Comparison of ENCODE assay signal across 17 cellular contexts in the genomic region with DNA sequence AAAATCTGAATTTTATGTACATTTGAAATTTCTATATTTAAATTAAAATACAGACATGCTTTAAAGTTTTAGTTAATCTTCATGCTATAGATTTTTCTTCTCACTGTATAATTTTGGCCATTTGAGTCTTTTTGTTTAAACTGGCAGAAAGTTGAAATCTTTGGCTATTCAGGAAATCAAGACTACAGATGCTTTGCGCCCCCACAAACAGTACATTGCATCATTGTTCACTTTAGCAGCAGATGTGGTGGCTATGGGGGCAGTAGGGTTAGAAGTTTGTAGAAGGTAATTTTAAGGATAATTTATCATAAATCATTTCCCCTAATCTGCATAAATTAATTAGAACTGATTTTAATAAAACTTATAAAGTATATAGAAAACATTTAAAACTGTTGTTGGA. TPM values are rescaled to one million over a fixed set of nuclear protein-coding genes. Genes with fewer than 3 reads are reported as not detected.
DNase-seq lines count a peak whose midpoint lies in the region; TF ChIP-seq lines count a peak whose summit lies in the region.
"Had no signal": no experiment of that assay in that cellular context is flagged by ENCODE, and none has a peak within 500 bp of the region (broad histone marks: within the 10 kb centered on the region; RNA-seq: fewer than 3 reads in every experiment).

No MANE protein-coding gene starts in this region.

- H4K91ac ChIP-seq in mesenchymal stem cell (ENCODE audit: low read length): no peak overlapping the region

- H3K9me3 ChIP-seq in adipocyte (ENCODE audit: control insufficient read depth, low read length): no peaks in the 10 kb centered on the region
- no peaks in the 10 kb centered on the region for H3K9me3 ChIP-seq in fibroblast of lung (ENCODE audit: control insufficient read depth, insufficient read depth, low read depth, low read length)
- H3K9me3 ChIP-seq in mesenchymal stem cell (ENCODE audit: control insufficient read depth, low read length): no peaks in the 10 kb centered on the region
- H3K9me3 ChIP-seq: A549, SJCRH30 had no signal

- H3K4me2 ChIP-seq in fibroblast of lung (ENCODE audit: extremely low read depth, insufficient read depth, low read length) (no peak overlapping the region), mesenchymal stem cell (ENCODE audit: low read length, poor library complexity, severe bottlenecking) (no peak overlapping the region)
- H3K4me2 ChIP-seq: A549 had no signal

- H3K79me2 ChIP-seq in ACC112 (ENCODE audit: control insufficient read depth, insufficient read depth, low read length, unreplicated experiment) (no peaks in the 10 kb centered on the region), fibroblast of lung (ENCODE audit: control insufficient read depth, insufficient read depth, low read length) (no peaks in the 10 kb centered on the region)

- peaks cover 26% of the 10 kb centered on the region for H3K4me1 ChIP-seq in ACC112 (ENCODE audit: control insufficient read depth, insufficient read depth, low read length, unreplicated experiment)
- H3K4me1 ChIP-seq in adipocyte (ENCODE audit: control insufficient read depth, insufficient read depth, low read length): peaks cover 23% of the 10 kb centered on the region
- H3K4me1 ChIP-seq in fibroblast of lung (ENCODE audit: control insufficient read depth, extremely low read depth, insufficient read depth, low read length): no peaks in the 10 kb centered on the region
- H3K4me1 ChIP-seq in mesenchymal stem cell (ENCODE audit: control insufficient read depth, insufficient read depth, low read depth, low read length): peaks cover 6% of the 10 kb centered on the region
- H3K4me1 ChIP-seq: SJCRH30 had no signal

- no peak overlapping the region for H3K23ac ChIP-seq in mesenchymal stem cell (ENCODE audit: low read length in 2 of 2)

- H2BK15ac ChIP-seq in mesenchymal stem cell (ENCODE audit: low read depth, poor library complexity, severe bottlenecking): no peak overlapping the region

- H3K4me3 ChIP-seq in ACC112 (ENCODE audit: low read depth, low read length) (no peak overlapping the region), adipocyte (ENCODE audit: low read length) (no peak overlapping the region), fibroblast of lung (replicated peaks in 1 of 4; ENCODE audit: control extremely low read depth in 1 of 4, insufficient read depth in 1 of 4, low read depth in 3 of 4, low read length in 4 of 4) (no peak overlapping the region), mesenchymal stem cell (ENCODE audit: insufficient read depth in 1 of 2, low read depth in 1 of 2, low read length in 2 of 2) (no peak overlapping the region)
- H3K4me3 ChIP-seq: A549, SJCRH30 had no signal

- TF ChIP-seq CTCF in fibroblast of lung (conservative IDR thresholded peaks at IDR 0.05 in 1 of 2, IDR thresholded peaks at IDR 0.05 in 1 of 2; ENCODE audit: low read depth in 1 of 2, low read length in 2 of 2): no peak
- TF ChIP-seq CTCF in GM13977 (IDR thresholded peaks at IDR 0.05; ENCODE audit: extremely low read depth, insufficient read depth, missing control alignments): no peak

- no peak overlapping the region for H2AK5ac ChIP-seq in mesenchymal stem cell (ENCODE audit: low read length, severe bottlenecking)

- in situ Hi-C loops in GM13977 (cut with MboI; ENCODE audit: low pct_unique_long_range_greater_than_20kb, low sequenced_read_pairs, unreplicated experiment): no loop called here

- WGBS in mesenchymal stem cell: 100% methylated on average over 1 of the region's 1 CpG

- no peaks in the 10 kb centered on the region for H4K20me1 ChIP-seq in fibroblast of lung (ENCODE audit: control insufficient read depth, extremely low read depth, insufficient read depth, low read length)

- H3K9ac ChIP-seq in adipocyte (ENCODE audit: low read length) (no peak overlapping the region), fibroblast of lung (ENCODE audit: insufficient read depth, low read length) (no peak overlapping the region), mesenchymal stem cell (ENCODE audit: low read length) (no peak overlapping the region)

- H3K79me1 ChIP-seq in mesenchymal stem cell (replicated peaks; ENCODE audit: low read length, poor library complexity, severe bottlenecking): peaks cover 11% of the 10 kb centered on the region

- H3K27ac ChIP-seq in ACC112 (ENCODE audit: low read depth, low read length): peak overlapping the region; percentile 13; the same call in 1 of the 2 replicates
- no peak overlapping the region for H3K27ac ChIP-seq in fibroblast of lung (ENCODE audit: insufficient read depth, low read length)
- no peak overlapping the region for H3K27ac ChIP-seq in mesenchymal stem cell (ENCODE audit: low read length, poor library complexity, severe bottlenecking)
- H3K27ac ChIP-seq: A549, C4-2B, SJCRH30 had no signal

- no peak overlapping the region for H3K4ac ChIP-seq in mesenchymal stem cell (ENCODE audit: low read depth in 1 of 2, low read length in 2 of 2)

- no peak overlapping the region for H4K8ac ChIP-seq in mesenchymal stem cell (ENCODE audit: low read length)

- H2BK120ac ChIP-seq in mesenchymal stem cell (ENCODE audit: low read depth, low read length): no peak overlapping the region

- no peak overlapping the region for H3K14ac ChIP-seq in mesenchymal stem cell (ENCODE audit: low read length in 2 of 2)

- no peak overlapping the region for H2BK5ac ChIP-seq in mesenchymal stem cell (ENCODE audit: low read depth, low read length, poor library complexity, severe bottlenecking)

- no peak overlapping the region for H3K18ac ChIP-seq in mesenchymal stem cell (ENCODE audit: low read depth in 1 of 2, low read length in 2 of 2)

- H2BK12ac ChIP-seq in mesenchymal stem cell (ENCODE audit: low read length in 2 of 2): no peak overlapping the region

- 0 out of 2 replicates have a peak, but pooled peaks cover 4% of the 10 kb centered on the region for H3K36me3 ChIP-seq in ACC112 (ENCODE audit: insufficient read depth, low read length)
- H3K36me3 ChIP-seq in adipocyte (ENCODE audit: control insufficient read depth, insufficient read depth, low read length, severe bottlenecking): peaks cover 28% of the 10 kb centered on the region
- H3K36me3 ChIP-seq in fibroblast of lung (ENCODE audit: control insufficient read depth, insufficient read depth, low read length): no peaks in the 10 kb centered on the region
- peaks cover 11 to 51% of the 10 kb centered on the region in 2 experiments for H3K36me3 ChIP-seq in mesenchymal stem cell (ENCODE audit: control insufficient read depth in 1 of 2, insufficient read depth in 2 of 2, low read depth in 1 of 2, low read length in 2 of 2)

- H2AFZ ChIP-seq in ACC112 (ENCODE audit: low read length, unreplicated experiment) (no peak overlapping the region), fibroblast of lung (ENCODE audit: low read length) (no peak overlapping the region), mesenchymal stem cell (ENCODE audit: low read depth, low read length) (no peak overlapping the region)

- no peaks in the 10 kb centered on the region for H3K27me3 ChIP-seq in ACC112 (ENCODE audit: insufficient read depth, low read length)
- no peaks in the 10 kb centered on the region for H3K27me3 ChIP-seq in adipocyte (replicated peaks; ENCODE audit: control insufficient read depth, insufficient read depth, low read length)
- no peaks in the 10 kb centered on the region for H3K27me3 ChIP-seq in fibroblast of lung (ENCODE audit: control insufficient read depth, insufficient read depth, low read length)
- no peaks in the 10 kb centered on the region for H3K27me3 ChIP-seq in mesenchymal stem cell (ENCODE audit: control insufficient read depth in 1 of 2, insufficient read depth in 1 of 2, low read length in 2 of 2)
- H3K27me3 ChIP-seq: SJCRH30 had no signal

- DNase-seq in Kasumi-1 (lab: John Stamatoyannopoulos, UW) (peak; percentile 58 to 63), adipocyte (ENCODE audit: low read depth) (peak; percentile 54), fibroblast of lung (ENCODE audit: low read depth in 2 of 2) (peak; percentile 15 to 28), NCI-H187 (lab: John Stamatoyannopoulos, UW) (no peak), mesenchymal stem cell (no peak), GM13977 (ENCODE audit: low spot score) (no peak), GDM1 (lab: John Stamatoyannopoulos, UW) (no peak)
- DNase-seq: DND-41, H7, NCI-H1092, NCI-H146, NCI-H510A treated with DMSO at 0.1 percent for 48 hours, OCI-M1, SJCRH30 had no signal

RNA-seq across cellular contexts. Expression of a gene that starts 20.9 kb away (rescaled TPM):
- 48.5 and 97.6 TPM in 2 replicates for total RNA-seq in fibroblast of lung
- 76.7 and 120 TPM in 2 replicates for polyA plus RNA-seq in fibroblast of lung
- 60.1 and 78.6 TPM in 2 replicates for polyA plus RNA-seq in fibroblast of lung (2012)
- 16.9 and 39.2 TPM in 2 replicates for polyA minus RNA-seq in fibroblast of lung (ENCODE audit: low replicate concordance)
- 57.9 TPM for polyA plus RNA-seq in mesenchymal stem cell (2013, experiment 1 of 2)
- polyA plus RNA-seq in mesenchymal stem cell (2013, experiment 2 of 2): 61.7 TPM

RNA-seq across cellular contexts. Expression of a gene that starts 58.0 kb away (rescaled TPM):
- total RNA-seq in fibroblast of lung: 62.9 and 64.4 TPM in 2 replicates
- 22.5 and 30.3 TPM in 2 replicates for polyA plus RNA-seq in fibroblast of lung
- polyA plus RNA-seq in fibroblast of lung (2012): 13.1 and 16.1 TPM in 2 replicates
- 2.9 and 5.5 TPM in 2 replicates for polyA minus RNA-seq in fibroblast of lung (ENCODE audit: low replicate concordance)
- 14.6 TPM for polyA plus RNA-seq in mesenchymal stem cell (2013, experiment 1 of 2)
- 14.8 TPM for polyA plus RNA-seq in mesenchymal stem cell (2013, experiment 2 of 2)

Comparison
In these comparisons a context has a peak if more than half of its experiments do, and no peak if none do; other contexts are left out.
1. DNase-seq: peak in Kasumi-1 (2 of 2), adipocyte (single experiment) and fibroblast of lung (2 of 2); none in NCI-H187 (0 of 2), mesenchymal stem cell (single experiment), GM13977 (single experiment) and GDM1 (single experiment).